In genomic region chr18:50193796-50194622, GRCh38 we compare ENCODE assay signal across 8 cellular contexts. TPM values are rescaled to one million over a fixed set of nuclear protein-coding genes. Genes with fewer than 3 reads are reported as not detected.
DNase-seq lines count a peak whose midpoint lies in the region; ATAC-seq and TF ChIP-seq lines count a peak whose summit lies in the region.

No MANE protein-coding gene starts in this region.

- no peaks in the 10 kb centered on the region for H3K9me3 Mint-ChIP-seq in T-helper 2 cell treated with Interferon-gamma antibody and Interleukin-4, amounts not matched to agents 5 μg/mL and 100 μg/mL, for 36 hours

- H3K9me3 ChIP-seq in iPS-20b (ENCODE audit: insufficient read depth, low read depth, low read length) (no peaks in the 10 kb centered on the region), stomach (no peaks in the 10 kb centered on the region)

- H3K27ac ChIP-seq in iPS-20b (ENCODE audit: low read length): no peak overlapping the region
- peak overlapping the region; percentile 78 to 89 (median 81) for H3K27ac ChIP-seq in stomach

- H3K9ac ChIP-seq in iPS-20b (ENCODE audit: low read depth, low read length): no peak overlapping the region

- H3K4me3 ChIP-seq in iPS-20b (ENCODE audit: low read length) (peak overlapping the region; percentile 69), stomach (peak overlapping the region; percentile 60 to 69 (median 62))

- no peak for TF ChIP-seq POLR2A in stomach (IDR thresholded peaks at IDR 0.05)

- H3K36me3 Mint-ChIP-seq in T-helper 2 cell treated with Interferon-gamma antibody and Interleukin-4, amounts not matched to agents 5 μg/mL and 100 μg/mL, for 36 hours (ENCODE audit: low read depth): no peaks in the 10 kb centered on the region

- no peak for DNase-seq in T-helper 2 cell treated with Interferon-gamma antibody and Interleukin-4, amounts not matched to agents 5 μg/mL and 100 μg/mL, for 36 hours (ENCODE audit: low spot score)
- DNase-seq in T-helper 2 cell (no peak), stomach (peak; percentile 36), NOMO-1 (lab: John Stamatoyannopoulos, UW; ENCODE audit: unreplicated experiment in 2 of 2) (no peak), middle frontal gyrus (ENCODE audit: extremely low spot score, low spot score) (no peak)
- no peak for DNase-seq in stimulated activated CD4-positive, alpha-beta T cell treated with anti-CD3 and anti-CD28 coated beads, Interleukin-12 subunit alpha, Interleukin-12 subunit beta, amount 100 ng/mL, for 4 hours

- peaks cover 65% of the 10 kb centered on the region for H3K27me3 Mint-ChIP-seq in T-helper 2 cell treated with Interferon-gamma antibody and Interleukin-4, amounts not matched to agents 5 μg/mL and 100 μg/mL, for 36 hours (ENCODE audit: low read depth)

- WGBS in stomach, 5 donors: 1 to 2% (median 1%) methylated on average over 32 to 68 of the region's 68 CpGs

- ATAC-seq in SK-N-SH treated with all-trans-retinoic acid at 6 μM for 48 hours: peak; percentile 18; the same call in 2 of the 3 replicates

- H3K4me1 ChIP-seq in iPS-20b (ENCODE audit: insufficient read depth, low read length) (0 out of 2 replicates have a peak, but pooled peaks cover 5% of the 10 kb centered on the region), stomach (peaks cover 13 to 29% (median 26%) of the 10 kb centered on the region in 4 donors)

- intact Hi-C loops in stomach (cut with DNase I; ENCODE audit: low total_unique reads): loop anchor here (10.0 kb wide), 1 partner anchor 679 kb away; no protein-coding TSS in a partner anchor

- H3K27me3 ChIP-seq in iPS-20b (ENCODE audit: insufficient read depth, low read length) (peaks cover 84% of the 10 kb centered on the region), stomach (peaks cover 0 to 78% (median 20%) of the 10 kb centered on the region in 3 donors)

- H3K4me3 Mint-ChIP-seq in T-helper 2 cell treated with Interferon-gamma antibody and Interleukin-4, amounts not matched to agents 5 μg/mL and 100 μg/mL, for 36 hours: peak overlapping the region; percentile 44

- peaks cover 2% of the 10 kb centered on the region for H3K4me1 Mint-ChIP-seq in T-helper 2 cell treated with Interferon-gamma antibody and Interleukin-4, amounts not matched to agents 5 μg/mL and 100 μg/mL, for 36 hours (ENCODE audit: low read depth)

- no peak for TF ChIP-seq CTCF in stomach (IDR thresholded peaks at IDR 0.05)

- no peak for TF ChIP-seq EP300 in stomach (IDR thresholded peaks at IDR 0.05)

- no peak overlapping the region for H3K27ac Mint-ChIP-seq in T-helper 2 cell treated with Interferon-gamma antibody and Interleukin-4, amounts not matched to agents 5 μg/mL and 100 μg/mL, for 36 hours

- H3K36me3 ChIP-seq in iPS-20b (ENCODE audit: insufficient read depth, low read depth, low read length): no peaks in the 10 kb centered on the region
- no peaks in the 10 kb centered on the region for H3K36me3 ChIP-seq in stomach

TF ChIP-seq in SK-N-SH treated with all-trans-retinoic acid at 6 μM for 48 hours, 23 proteins besides CTCF, POLR2A, EP300 and RAD21:
- no peak for TF ChIP-seq PPARA (CRISPR knock-in tag; IDR thresholded peaks at IDR 0.05; ENCODE audit: borderline replicate concordance)
- no peak for TF ChIP-seq CSRNP3 (CRISPR knock-in tag; IDR thresholded peaks at IDR 0.05)
- no peak for TF ChIP-seq GLIS3 (CRISPR knock-in tag; IDR thresholded peaks at IDR 0.05)
- TF ChIP-seq ESRRG (CRISPR knock-in tag; IDR thresholded peaks at IDR 0.05): no peak
- TF ChIP-seq TSHZ2 (CRISPR knock-in tag; IDR thresholded peaks at IDR 0.05): no peak
- TF ChIP-seq CREB5 (CRISPR knock-in tag; IDR thresholded peaks at IDR 0.05; ENCODE audit: low read depth): no peak
- no peak for TF ChIP-seq OSR1 (CRISPR knock-in tag; IDR thresholded peaks at IDR 0.05)
- no peak for TF ChIP-seq PATZ1 (CRISPR knock-in tag; IDR thresholded peaks at IDR 0.05; ENCODE audit: borderline replicate concordance)
- TF ChIP-seq ZC3H10 (CRISPR knock-in tag; IDR thresholded peaks at IDR 0.05): no peak
- TF ChIP-seq ZFP30 (CRISPR knock-in tag; IDR thresholded peaks at IDR 0.05): no peak
- no peak for TF ChIP-seq TCF4 (CRISPR knock-in tag; IDR thresholded peaks at IDR 0.05; ENCODE audit: borderline replicate concordance)
- TF ChIP-seq ZNF8 (CRISPR knock-in tag; IDR thresholded peaks at IDR 0.05): no peak
- TF ChIP-seq TOX (CRISPR knock-in tag; IDR thresholded peaks at IDR 0.05; ENCODE audit: borderline replicate concordance): no peak
TF ChIP-seq in SK-N-SH treated with all-trans-retinoic acid at 6 μM for 48 hours: peak in this region for 0.

RNA-seq across cellular contexts. Expression of gene MYO5B, which starts 0.9 kb away (rescaled TPM):
- total RNA-seq in stomach: 100 to 1,000 TPM in 1 of 5 donors, 10 to 100 TPM in 4; 18.7 to 224 (median 54.5) TPM
- 10 to 100 TPM; 13.6 to 38.2 (median 15.0) TPM for polyA plus RNA-seq in stomach
